ENCODE assay signal across 8 cellular contexts in the genomic region with DNA sequence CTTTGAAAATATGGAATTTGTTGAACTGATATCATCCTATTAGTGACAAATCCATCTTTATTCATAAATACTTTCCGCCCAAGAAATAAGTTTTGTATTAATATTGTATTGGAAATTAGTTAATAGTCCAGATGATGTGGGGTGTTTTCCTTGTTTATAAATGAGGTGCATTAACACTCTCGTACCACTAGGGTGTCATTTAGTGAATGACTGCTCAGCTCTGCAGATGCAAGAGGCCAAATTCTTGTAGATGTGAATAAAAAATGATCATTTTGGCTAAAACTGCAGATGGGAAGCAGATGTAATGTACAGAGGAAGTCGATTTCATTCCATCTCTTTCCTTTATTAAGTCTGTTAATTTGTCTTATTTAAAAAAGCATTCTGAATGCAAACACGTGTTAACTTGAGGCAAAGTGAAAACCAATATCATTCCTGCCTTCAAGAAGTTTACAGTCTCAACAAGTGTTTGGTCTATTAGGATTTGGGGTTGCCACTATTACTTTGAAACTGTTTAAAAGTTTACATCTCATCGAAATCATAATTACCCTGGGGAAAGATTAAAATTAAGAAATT.
A peak's percentile ranks its signal among the peaks of the same experiment; 100 is the strongest.
DNase-seq lines count a peak whose midpoint lies in the region; ATAC-seq and TF ChIP-seq lines count a peak whose summit lies in the region.

No MANE protein-coding gene starts in this region.

- no peak overlapping the region for H2BK120ac ChIP-seq in mesenchymal stem cell (ENCODE audit: low read depth, low read length)

- no peak overlapping the region for H3K14ac ChIP-seq in mesenchymal stem cell (ENCODE audit: low read length in 2 of 2)

- no peak overlapping the region for H3K23ac ChIP-seq in mesenchymal stem cell (ENCODE audit: low read length in 2 of 2)

- no peaks in the 10 kb centered on the region for H3K9me2 ChIP-seq in HCT116 (ENCODE audit: insufficient read depth)

- POLR2A ChIA-PET in Caco-2 (lab: Charles Lee) (no interaction called here), HCT116 (lab: Charles Lee) (no interaction called here)

- RAD21 ChIA-PET in HCT116 (lab: Charles Lee; ENCODE audit: low non-redundant PET in 1 of 2, low total read pairs in 2 of 2, uncharacterized antibody in 2 of 2, unreplicated experiment in 2 of 2) = no interaction called here

- H4K20me1 ChIP-seq in HCT116 (ENCODE audit: insufficient read depth) = no peaks in the 10 kb centered on the region

- H3K9me3 ChIP-seq in Caco-2 = no peaks in the 10 kb centered on the region
- H3K9me3 ChIP-seq in HCT116 (ENCODE audit: control insufficient read depth in 1 of 2, insufficient read depth in 1 of 2, low read depth in 1 of 2, low read length in 2 of 2) = no peaks in the 10 kb centered on the region
- no peaks in the 10 kb centered on the region for H3K9me3 ChIP-seq in ascending aorta
- no peaks in the 10 kb centered on the region for H3K9me3 ChIP-seq in mesenchymal stem cell (ENCODE audit: control insufficient read depth, low read length)

- H3K36me3 ChIP-seq in Caco-2 (ENCODE audit: control insufficient read depth, insufficient read depth, low read length) = no peaks in the 10 kb centered on the region
- no peaks in the 10 kb centered on the region for H3K36me3 ChIP-seq in HCT116 (ENCODE audit: control insufficient read depth in 1 of 2, insufficient read depth in 2 of 2, low read length in 2 of 2)
- H3K36me3 ChIP-seq in ascending aorta = no peaks in the 10 kb centered on the region
- H3K36me3 ChIP-seq in mesenchymal stem cell (ENCODE audit: control insufficient read depth in 1 of 2, insufficient read depth in 2 of 2, low read depth in 1 of 2, low read length in 2 of 2) = no peaks in the 10 kb centered on the region

- H3K27ac Mint-ChIP-seq in Caco-2 (ENCODE audit: unreplicated experiment) = no peak overlapping the region

- no peak overlapping the region for H3K4ac ChIP-seq in mesenchymal stem cell (ENCODE audit: low read depth in 1 of 2, low read length in 2 of 2)

- TF ChIP-seq RAD21 in HCT116 (IDR thresholded peaks at IDR 0.05; ENCODE audit: low read depth) = no peak

- H2BK12ac ChIP-seq in mesenchymal stem cell (ENCODE audit: low read length in 2 of 2) = no peak overlapping the region

- intact Hi-C loops in Caco-2 (cut with micrococcal nuclease; ENCODE audit: unreplicated experiment) = no loop called here
- intact Hi-C loops in HCT116 (cut with micrococcal nuclease) = no loop called here
- intact Hi-C loops in ascending aorta (cut with DNase I) = loop anchor here (10.0 kb wide), 2 partner anchors 439 to 759 kb away; partner anchors contain the start of genes CCDC149 and PI4K2B

- no peak for ATAC-seq in HCT116
- ATAC-seq in HG02970 (IDR thresholded peaks at IDR 0.05; ENCODE audit: low FRiP score, unreplicated experiment) = no peak
- ATAC-seq in GM19023 (IDR thresholded peaks at IDR 0.05; ENCODE audit: unreplicated experiment) = no peak

- no peak overlapping the region for H3K9ac ChIP-seq in HCT116 (ENCODE audit: low read length)
- H3K9ac ChIP-seq in mesenchymal stem cell (ENCODE audit: low read length) = no peak overlapping the region

- no peak overlapping the region for H2AFZ ChIP-seq in HCT116 (ENCODE audit: low read depth, low read length, poor library complexity, severe bottlenecking)
- H2AFZ ChIP-seq in mesenchymal stem cell (ENCODE audit: low read depth, low read length) = no peak overlapping the region

- peaks cover 10% of the 10 kb centered on the region for H3K4me1 Mint-ChIP-seq in Caco-2 (ENCODE audit: low read depth, unreplicated experiment)

- peaks cover 6% of the 10 kb centered on the region for H3K36me3 Mint-ChIP-seq in Caco-2 (ENCODE audit: insufficient read depth, unreplicated experiment)

- BruUV-seq in Caco-2 (replicated peaks; lab: Mats Ljungman, UMichigan) (no TSS peak), HCT116 (replicated peaks; lab: Mats Ljungman, UMichigan) (no TSS peak)

- no peak for TF ChIP-seq POLR2A in HCT116 (IDR thresholded peaks at IDR 0.05; ENCODE audit: borderline replicate concordance, extremely low read depth, insufficient read depth, insufficient read length)

- no peak overlapping the region for H2BK5ac ChIP-seq in mesenchymal stem cell (ENCODE audit: low read depth, low read length, poor library complexity, severe bottlenecking)

- DNase-seq in Caco-2 = no peak
- no peak for DNase-seq in HCT116 (ENCODE audit: low read depth, low spot score)
- no peak for DNase-seq in ascending aorta (ENCODE audit: low spot score in 2 of 2)
- DNase-seq in mesenchymal stem cell = peak; percentile 26
- no peak for DNase-seq in cerebellar nuclear complex (lab: John Stamatoyannopoulos, UW)
- DNase-seq in NCI-H2029 (lab: John Stamatoyannopoulos, UW) = no peak

- peaks cover 5% of the 10 kb centered on the region for H3K4me1 ChIP-seq in Caco-2
- H3K4me1 ChIP-seq in HCT116 (ENCODE audit: control insufficient read depth in 1 of 2, insufficient read depth in 2 of 2, low read length in 2 of 2) = peaks cover 8 to 12% of the 10 kb centered on the region in 2 experiments; a peak in 3 of 4 replicates
- peaks cover 8 to 13% of the 10 kb centered on the region in 2 donors for H3K4me1 ChIP-seq in ascending aorta
- H3K4me1 ChIP-seq in mesenchymal stem cell (ENCODE audit: control insufficient read depth, insufficient read depth, low read depth, low read length) = peaks cover 18% of the 10 kb centered on the region

- no peak overlapping the region for H3K4me2 ChIP-seq in HCT116 (ENCODE audit: low read length)
- no peak overlapping the region for H3K4me2 ChIP-seq in mesenchymal stem cell (ENCODE audit: low read length, poor library complexity, severe bottlenecking)

- no peak overlapping the region for H4K8ac ChIP-seq in mesenchymal stem cell (ENCODE audit: low read length)

- no peak overlapping the region for H2BK15ac ChIP-seq in mesenchymal stem cell (ENCODE audit: low read depth, poor library complexity, severe bottlenecking)

- peaks cover 31% of the 10 kb centered on the region for H3K27me3 Mint-ChIP-seq in Caco-2 (ENCODE audit: insufficient read depth, unreplicated experiment)

- H3K18ac ChIP-seq in mesenchymal stem cell (ENCODE audit: low read depth in 1 of 2, low read length in 2 of 2) = no peak overlapping the region

- no peak overlapping the region for H3K27ac ChIP-seq in HCT116 (ENCODE audit: low read depth, low read length)
- no peak overlapping the region for H3K27ac ChIP-seq in ascending aorta
- H3K27ac ChIP-seq in mesenchymal stem cell (ENCODE audit: low read length, poor library complexity, severe bottlenecking) = no peak overlapping the region

- 74% methylated on average over 3 of the region's 5 CpGs for WGBS in mesenchymal stem cell

- H2AK5ac ChIP-seq in mesenchymal stem cell (ENCODE audit: low read length, severe bottlenecking) = no peak overlapping the region

- no peaks in the 10 kb centered on the region for H3K9me3 Mint-ChIP-seq in Caco-2 (ENCODE audit: unreplicated experiment)

- CTCF ChIA-PET in Caco-2 (lab: Charles Lee) (no interaction called here), HCT116 (lab: Charles Lee) (no interaction called here)

- TF ChIP-seq CTCF in Caco-2 (IDR thresholded peaks at IDR 0.05; ENCODE audit: insufficient read depth in 1 of 2, low read depth in 1 of 2, low read length in 1 of 2, severe bottlenecking in 1 of 2, unreplicated experiment in 1 of 2) (peak; percentile 15 to 39), HCT116 (IDR thresholded peaks at IDR 0.05 in 2 of 3, conservative IDR thresholded peaks at IDR 0.05 in 1 of 3; ENCODE audit: borderline replicate concordance in 1 of 3, insufficient read depth in 1 of 3, low read depth in 2 of 3, low read length in 2 of 3) (peak; percentile 9 to 66 (median 60); a peak in 4 of 6 replicates), ascending aorta (IDR thresholded peaks at IDR 0.05) (peak in 2 of 3 experiments; percentile 32 to 38)

- H3K79me1 ChIP-seq in mesenchymal stem cell (replicated peaks; ENCODE audit: low read length, poor library complexity, severe bottlenecking) = peaks cover 1% of the 10 kb centered on the region

- H3K79me2 ChIP-seq in HCT116 (ENCODE audit: insufficient read depth, low read length) = no peaks in the 10 kb centered on the region

- H3K4me3 Mint-ChIP-seq in Caco-2 (ENCODE audit: unreplicated experiment) = no peak overlapping the region

- H3K4me3 ChIP-seq in Caco-2 (ENCODE audit: low read depth, low read length) = no peak overlapping the region
- no peak overlapping the region for H3K4me3 ChIP-seq in HCT116 (replicated peaks in 1 of 2; ENCODE audit: low read depth in 1 of 2, low read length in 2 of 2)
- H3K4me3 ChIP-seq in ascending aorta = no peak overlapping the region
- no peak overlapping the region for H3K4me3 ChIP-seq in mesenchymal stem cell (ENCODE audit: insufficient read depth in 1 of 2, low read depth in 1 of 2, low read length in 2 of 2)

- no peak overlapping the region for H4K91ac ChIP-seq in mesenchymal stem cell (ENCODE audit: low read length)

- H3K27me3 ChIP-seq in Caco-2 (replicated peaks; ENCODE audit: control insufficient read depth, insufficient read depth, low read length) (no peaks in the 10 kb centered on the region; the same call in 1 of the 2 replicates), HCT116 (ENCODE audit: insufficient read depth, low read length) (peaks cover 4% of the 10 kb centered on the region; the same call in 1 of the 2 replicates), ascending aorta (no peaks in the 10 kb centered on the region), mesenchymal stem cell (ENCODE audit: control insufficient read depth in 1 of 2, insufficient read depth in 1 of 2, low read length in 2 of 2) (peaks cover 7 to 8% of the 10 kb centered on the region in 2 experiments)

TF ChIP-seq in HCT116, 20 proteins besides CTCF, POLR2A, EP300 and RAD21 (continues in another document):
- TF ChIP-seq CBX3 (IDR thresholded peaks at IDR 0.05; ENCODE audit: low read depth) = no peak
